In genomic region chr17:40225151-40225550, GRCh38 we compare ENCODE assay signal across 15 cellular contexts. TPM values are rescaled to one million over a fixed set of nuclear protein-coding genes. Genes with fewer than 3 reads are reported as not detected.
A peak's percentile ranks its signal among the peaks of the same experiment; 100 is the strongest.
DNase-seq lines count a peak whose midpoint lies in the region; ATAC-seq and TF ChIP-seq lines count a peak whose summit lies in the region.
"Had no signal": no experiment of that assay in that cellular context is flagged by ENCODE, and none has a peak within 500 bp of the region (broad histone marks: within the 10 kb centered on the region; RNA-seq: fewer than 3 reads in every experiment).

No MANE protein-coding gene starts in this region.

- WGBS in H9 (ENCODE audit: extremely low coverage, insufficient read length, low lambda C conversion rate), result no CpG with 5 or more reads among the region's 1 CpG
- WGBS in suprapubic skin, result 35% methylated on average over 1 of the region's 1 CpG

- DNase-seq in H9 (no peak), ascending aorta (ENCODE audit: low spot score in 2 of 2) (no peak), suprapubic skin (ENCODE audit: low spot score in 2 of 2) (no peak)
- no peak for DNase-seq in activated CD4-positive, alpha-beta T cell treated with anti-CD3 and anti-CD28 coated beads, Interleukin-2, amount 50 U/mL, for 4 hours
- DNase-seq: activated CD4-positive, alpha-beta T cell treated with anti-CD3 and anti-CD28 coated beads, Interleukin-2, amount 50 U/mL, for 1 hour; activated T-cell treated with anti-CD3 and anti-CD28 coated beads, Interleukin-2, amount 50 U/mL, for 4 hours; cerebellar nuclear complex; mammary epithelial cell; SK-N-SH had no signal

- no peak overlapping the region for H3K4me3 Mint-ChIP-seq in H9
- H3K4me3 Mint-ChIP-seq: activated T-cell treated with anti-CD3 and anti-CD28 coated beads, Interleukin-2, amount 50 U/mL, for 4 hours; B cell had no signal

- H2BK5ac ChIP-seq in H9 (ENCODE audit: insufficient read length, low read length), result no peak overlapping the region

- H2AFZ ChIP-seq in H9 (ENCODE audit: low read length), result no peak overlapping the region
- H2AFZ ChIP-seq: neural progenitor cell had no signal

- H2BK15ac ChIP-seq in H9 (ENCODE audit: low read depth, low read length), result no peak overlapping the region

- no peak for ATAC-seq in GM21423 (IDR thresholded peaks at IDR 0.05; ENCODE audit: unreplicated experiment)
- ATAC-seq in HG02840 (IDR thresholded peaks at IDR 0.05; ENCODE audit: low FRiP score, unreplicated experiment), result no peak
- ATAC-seq in HG03442 (IDR thresholded peaks at IDR 0.05; ENCODE audit: unreplicated experiment), result no peak
- ATAC-seq: activated T-cell treated with anti-CD3 and anti-CD28 coated beads, Interleukin-2, amount 50 U/mL, for 4 hours had no signal

- peaks cover 3% of the 10 kb centered on the region; the same call in 1 of the 2 replicates for H3K79me2 ChIP-seq in H9 (ENCODE audit: insufficient read depth, low read length)

- H3K27me3 ChIP-seq in H9 (ENCODE audit: insufficient read depth, low read length) (no peaks in the 10 kb centered on the region), ascending aorta (no peaks in the 10 kb centered on the region), layer of hippocampus (ENCODE audit: control insufficient read depth, insufficient read depth, low read length) (no peaks in the 10 kb centered on the region), suprapubic skin (no peaks in the 10 kb centered on the region)
- H3K27me3 ChIP-seq: neural progenitor cell had no signal

- no peak overlapping the region for H3K4ac ChIP-seq in H9 (ENCODE audit: low read depth, low read length)

- no peak overlapping the region for H3K9ac ChIP-seq in H9 (ENCODE audit: extremely low read depth, insufficient read length, low read length)
- H3K9ac ChIP-seq: neural progenitor cell, SK-N-SH had no signal

- H3K18ac ChIP-seq in H9 (ENCODE audit: insufficient read length, low read depth, low read length), result no peak overlapping the region

- no peak overlapping the region for H2BK120ac ChIP-seq in H9 (ENCODE audit: low read depth, low read length, poor library complexity, severe bottlenecking)

- H3K27me3 Mint-ChIP-seq in H9 (ENCODE audit: low read depth), result no peaks in the 10 kb centered on the region
- H3K27me3 Mint-ChIP-seq: B cell had no signal

- no peak overlapping the region for H2BK20ac ChIP-seq in H9 (ENCODE audit: low read depth, low read length, poor library complexity, severe bottlenecking)

- H3K23me2 ChIP-seq in H9 (ENCODE audit: insufficient read length, low read depth, low read length, poor library complexity, severe bottlenecking), result no peaks in the 10 kb centered on the region

- peaks cover 2 to 8% of the 10 kb centered on the region in 2 experiments for H3K4me1 Mint-ChIP-seq in H9

- no peaks in the 10 kb centered on the region for H3K4me1 ChIP-seq in H9 (ENCODE audit: insufficient read depth, low read length)
- peaks cover 1 to 16% of the 10 kb centered on the region in 2 donors for H3K4me1 ChIP-seq in ascending aorta
- H3K4me1 ChIP-seq in suprapubic skin, result peaks cover 36% of the 10 kb centered on the region

- no peak overlapping the region for H2BK12ac ChIP-seq in H9 (ENCODE audit: insufficient read length, low read depth, low read length)

- H3K9me3 Mint-ChIP-seq in H9, result no peaks in the 10 kb centered on the region
- H3K9me3 Mint-ChIP-seq: activated T-cell treated with anti-CD3 and anti-CD28 coated beads, Interleukin-2, amount 50 U/mL, for 4 hours; neural progenitor cell had no signal

- H3K79me1 ChIP-seq in H9 (ENCODE audit: insufficient read depth, low read depth, low read length, poor library complexity, severe bottlenecking), result peaks cover 6% of the 10 kb centered on the region

- H4K91ac ChIP-seq in H9 (ENCODE audit: insufficient read length, low read depth, low read length), result no peak overlapping the region

- H3K4me2 ChIP-seq in H9 (ENCODE audit: insufficient read depth, insufficient read length, low read length), result no peak overlapping the region
- H3K4me2 ChIP-seq: neural progenitor cell, SK-N-SH had no signal

- H3K27ac ChIP-seq in H9 (ENCODE audit: insufficient read length, low read depth, low read length) (no peak overlapping the region), ascending aorta (peak overlapping the region; percentile 43 to 52), layer of hippocampus (ENCODE audit: low read depth, low read length) (peak overlapping the region; percentile 48), suprapubic skin (peak overlapping the region; percentile 59)

- no peak overlapping the region for H3K23ac ChIP-seq in H9 (ENCODE audit: insufficient read length, low read depth, low read length)

- H2AK5ac ChIP-seq in H9 (ENCODE audit: insufficient read length, low read length), result no peak overlapping the region

- H3K36me3 ChIP-seq in ascending aorta (peaks cover 0 to 13% of the 10 kb centered on the region in 2 donors), suprapubic skin (peaks cover 9% of the 10 kb centered on the region)
- H3K36me3 ChIP-seq: neural progenitor cell had no signal

- H3K9me3 ChIP-seq in H9 (ENCODE audit: control insufficient read depth, low read depth, low read length) (no peaks in the 10 kb centered on the region), ascending aorta (no peaks in the 10 kb centered on the region), suprapubic skin (no peaks in the 10 kb centered on the region)
- H3K9me3 ChIP-seq: SK-N-SH had no signal

- 0 out of 7 replicates have a peak overlapping the region, but pooled peaks of 2 of the 3 experiments have one; percentile 9 to 60 for H3K27ac Mint-ChIP-seq in H9
- H3K27ac Mint-ChIP-seq: B cell had no signal

- no peak overlapping the region for H3K56ac ChIP-seq in H9 (ENCODE audit: insufficient read length, low read depth, low read length)

- no peak for TF ChIP-seq EP300 in suprapubic skin (IDR thresholded peaks at IDR 0.05)

- TF ChIP-seq CTCF in H9 (conservative IDR thresholded peaks at IDR 0.05) (no peak), ascending aorta (IDR thresholded peaks at IDR 0.05) (no peak), suprapubic skin (IDR thresholded peaks at IDR 0.05) (no peak)

- intact Hi-C loops in ascending aorta (cut with DNase I), result no loop called here

- no peaks in the 10 kb centered on the region for H4K20me1 ChIP-seq in H9 (ENCODE audit: control insufficient read depth, insufficient read depth, insufficient read length)

- H4K5ac ChIP-seq in H9 (ENCODE audit: insufficient read length, low read depth, low read length), result no peak overlapping the region

- no peak for TF ChIP-seq POLR2A in suprapubic skin (IDR thresholded peaks at IDR 0.05)

- no peak overlapping the region for H3T11ph ChIP-seq in H9 (ENCODE audit: low read length)

- H3K36me3 Mint-ChIP-seq in H9 (ENCODE audit: insufficient read depth in 1 of 3, low read depth in 3 of 3), result peaks cover 4 to 11% (median 8%) of the 10 kb centered on the region in 3 experiments

- H4K8ac ChIP-seq in H9 (replicated peaks; ENCODE audit: insufficient read length, low read depth, low read length), result no peak overlapping the region

- H3K4me3 ChIP-seq in ascending aorta (no peak overlapping the region), suprapubic skin (no peak overlapping the region)
- H3K4me3 ChIP-seq: neural progenitor cell had no signal

- H3K14ac ChIP-seq in H9 (ENCODE audit: insufficient read depth, low read length), result no peak overlapping the region

RNA-seq across cellular contexts. Expression of gene WIPF2, which starts 6.0 kb away (rescaled TPM):
- total RNA-seq in H9 (2021) (22.2 and 24.2 TPM in 2 replicates), ascending aorta (11.2 TPM), suprapubic skin (10 to 100 TPM; 18.2 to 25.5 (median 21.6) TPM)

RNA-seq across cellular contexts. Expression of gene RAPGEFL1, which starts 47.9 kb away (rescaled TPM):
- total RNA-seq in H9 (2021) (23.6 and 24.8 TPM in 2 replicates), ascending aorta (8.7 TPM), suprapubic skin (100 to 1,000 TPM; 221 to 547 (median 297) TPM)
